In genomic region chr20:957544-957943, GRCh38 we compare ENCODE assay signal across 20 cellular contexts. TPM values are rescaled to one million over a fixed set of nuclear protein-coding genes. Genes with fewer than 3 reads are reported as not detected.
DNase-seq lines count a peak whose midpoint lies in the region; ATAC-seq and TF ChIP-seq lines count a peak whose summit lies in the region.
"Had no signal": no experiment of that assay in that cellular context is flagged by ENCODE, and none has a peak within 500 bp of the region (broad histone marks: within the 10 kb centered on the region; RNA-seq: fewer than 3 reads in every experiment).

No MANE protein-coding gene starts in this region.

- H3K27ac ChIP-seq in GM23338 (ENCODE audit: low read depth) (no peak overlapping the region), foreskin keratinocyte (no peak overlapping the region)
- H3K27ac ChIP-seq: BLaER1, parathyroid adenoma, SJCRH30 had no signal

- H3K4me1 ChIP-seq in GM23338 (ENCODE audit: insufficient read depth), result 0 out of 2 replicates have a peak, but pooled peaks cover 3% of the 10 kb centered on the region
- H3K4me1 ChIP-seq in foreskin keratinocyte, result no peaks in the 10 kb centered on the region
- H3K4me1 ChIP-seq: SJCRH30 had no signal

- H3K9me3 Mint-ChIP-seq in GM23338, result no peaks in the 10 kb centered on the region

- H3F3A ChIP-seq in GM23338 (replicated peaks; ENCODE audit: low read depth), result no peaks in the 10 kb centered on the region

- peak in 1 of 2 experiments; percentile 27; a peak in 1 of 4 replicates for TF ChIP-seq CTCF in GM23338 (conservative IDR thresholded peaks at IDR 0.05; ENCODE audit: low read depth in 2 of 2)
- TF ChIP-seq CTCF in foreskin keratinocyte (conservative IDR thresholded peaks at IDR 0.05), result peak; percentile 8

- H2AFZ ChIP-seq in GM23338, result no peak overlapping the region
- H2AFZ ChIP-seq: parathyroid adenoma had no signal

- H3K4me2 ChIP-seq in GM23338, result no peak overlapping the region
- H3K4me2 ChIP-seq: BLaER1 had no signal

- DNase-seq in AG20443 (ENCODE audit: low spot score) (peak; percentile 32), GM23338 (ENCODE audit: low spot score) (peak; percentile 49), RPMI8226 (peak; percentile 16), foreskin keratinocyte (no peak), ureter (ENCODE audit: low spot score) (no peak)
- DNase-seq in activated CD4-positive, CD25-positive, alpha-beta regulatory T cell (lab: John Stamatoyannopoulos, UW), result no peak
- DNase-seq: activated CD4-positive, alpha-beta T cell treated with anti-CD3 and anti-CD28 coated beads, Interleukin-2, amount 50 U/mL, for 1 hour; NCI-H510A; SJCRH30; small intestine; T-helper 9 cell had no signal

- no peak overlapping the region for H3K4me3 Mint-ChIP-seq in GM23338
- H3K4me3 Mint-ChIP-seq: activated naive CD8-positive, alpha-beta T cell had no signal

- no peaks in the 10 kb centered on the region for H4K20me1 ChIP-seq in GM23338 (replicated peaks; ENCODE audit: insufficient read depth)
- H4K20me1 ChIP-seq: BLaER1 had no signal

- peaks cover 4% of the 10 kb centered on the region for H3K27me3 Mint-ChIP-seq in GM23338 (ENCODE audit: insufficient read depth, low read depth, poor library complexity)

- H3K27ac Mint-ChIP-seq in GM23338, result no peak overlapping the region
- H3K27ac Mint-ChIP-seq: activated naive CD8-positive, alpha-beta T cell had no signal

- H3K4me3 ChIP-seq in GM23338, result no peak overlapping the region
- H3K4me3 ChIP-seq: BLaER1, K562, SJCRH30 had no signal

- H3K27me3 ChIP-seq in GM23338 (ENCODE audit: insufficient read depth) (no peaks in the 10 kb centered on the region), foreskin keratinocyte (peaks cover 11% of the 10 kb centered on the region)
- H3K27me3 ChIP-seq: BLaER1 had no signal

- H3K79me2 ChIP-seq in GM23338 (replicated peaks; ENCODE audit: insufficient read depth), result no peaks in the 10 kb centered on the region
- H3K79me2 ChIP-seq: parathyroid adenoma had no signal

- H3K36me3 Mint-ChIP-seq in GM23338 (ENCODE audit: low read depth), result no peaks in the 10 kb centered on the region
- H3K36me3 Mint-ChIP-seq: activated naive CD8-positive, alpha-beta T cell had no signal

- no peak for ATAC-seq in GM23338
- ATAC-seq in foreskin keratinocyte, result no peak
- ATAC-seq in GM21447 (IDR thresholded peaks at IDR 0.05; ENCODE audit: unreplicated experiment), result no peak
- ATAC-seq in HG03571 (IDR thresholded peaks at IDR 0.05; ENCODE audit: unreplicated experiment), result no peak
- ATAC-seq: K562 had no signal

- H3K36me3 ChIP-seq in GM23338 (ENCODE audit: insufficient read depth), result no peaks in the 10 kb centered on the region
- H3K36me3 ChIP-seq: BLaER1, SJCRH30 had no signal

- no peaks in the 10 kb centered on the region for H3K9me2 ChIP-seq in GM23338 (ENCODE audit: insufficient read depth)

- peaks cover 7% of the 10 kb centered on the region for H3K4me1 Mint-ChIP-seq in GM23338

TF ChIP-seq in GM23338, 12 proteins besides CTCF, POLR2A, EP300 and RAD21:
- TF ChIP-seq ETS1 (IDR thresholded peaks at IDR 0.05) (no peak), EZH2phosphoT487 (IDR thresholded peaks at IDR 0.05; ENCODE audit: unreplicated experiment) (no peak), STAT1 (IDR thresholded peaks at IDR 0.05; ENCODE audit: unreplicated experiment) (no peak), REST (IDR thresholded peaks at IDR 0.05; ENCODE audit: unreplicated experiment) (no peak), ZNF114 (CRISPR knock-in tag; IDR thresholded peaks at IDR 0.05) (no peak)

RNA-seq across cellular contexts. Expression of gene ANGPT4, which starts 41.4 kb away (rescaled TPM):
- total RNA-seq in GM23338 (2014; rRNA removed; shearing (Covaris generic)), result 0.17 and 1.0 TPM in 2 replicates
- 0.05 TPM in 1 of 2 replicates, not detected in the other for polyA plus RNA-seq in GM23338 (2016; fragmentation: Nextera tagmentation; extraction: Ambion mirVana)
- total RNA-seq in foreskin keratinocyte, result not detected in 2 replicates
- polyA plus RNA-seq in foreskin keratinocyte, result not detected in 2 replicates
- 0.99 TPM for total RNA-seq in ureter
- total RNA-seq: cardiac septum, frontal cortex, K562, SJCRH30 had no signal
- polyA plus RNA-seq: K562 had no signal

RNA-seq across cellular contexts. Expression of gene RSPO4, which starts 44.6 kb away (rescaled TPM):
- total RNA-seq in GM23338 (2014; rRNA removed; shearing (Covaris generic)), result 0.74 and 2.8 TPM in 2 replicates
- 3.6 and 4.5 TPM in 2 replicates for polyA plus RNA-seq in GM23338 (2016; fragmentation: Nextera tagmentation; extraction: Ambion mirVana)
- not detected in 2 replicates for total RNA-seq in foreskin keratinocyte
- polyA plus RNA-seq in foreskin keratinocyte, result 0.07 TPM in 1 of 2 replicates, not detected in the other
- total RNA-seq in ureter, result not detected
- total RNA-seq: cardiac septum, K562, liver, SJCRH30 had no signal
- polyA plus RNA-seq: liver had no signal

Comparison
In these comparisons a context has a peak if more than half of its experiments do, and no peak if none do; other contexts are left out.
1. DNase-seq: peak in AG20443 (single experiment), GM23338 (single experiment) and RPMI8226 (single experiment); none in foreskin keratinocyte (0 of 2), ureter (single experiment) and activated CD4-positive, CD25-positive, alpha-beta regulatory T cell (0 of 4).